ENCODE assay signal across 1 cellular context in the genomic region with DNA sequence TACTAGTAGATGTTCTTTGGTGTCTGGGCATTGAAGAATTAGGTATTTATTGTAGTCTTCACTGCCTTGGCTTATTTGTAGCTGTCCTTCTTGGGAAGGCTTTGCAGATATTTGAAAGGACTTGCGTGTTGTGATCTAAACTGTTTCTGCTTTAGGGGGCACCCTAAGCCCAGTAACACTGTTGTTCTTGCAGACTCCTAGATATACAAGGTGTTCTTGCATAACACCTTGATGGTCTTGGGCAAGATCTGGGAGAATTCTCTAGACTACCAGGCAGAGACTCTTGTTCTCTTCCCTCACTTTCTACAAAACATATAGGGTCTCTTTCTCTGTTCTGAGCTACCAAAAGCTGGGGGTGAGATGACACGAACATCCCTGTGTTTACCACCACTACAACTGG.
TF ChIP-seq lines count a peak whose summit lies in the region.

No MANE protein-coding gene starts in this region.

TF ChIP-seq in GM23338, 12 proteins besides CTCF, POLR2A, EP300 and RAD21 (continued from another document):
- TF ChIP-seq, protein P1, sequence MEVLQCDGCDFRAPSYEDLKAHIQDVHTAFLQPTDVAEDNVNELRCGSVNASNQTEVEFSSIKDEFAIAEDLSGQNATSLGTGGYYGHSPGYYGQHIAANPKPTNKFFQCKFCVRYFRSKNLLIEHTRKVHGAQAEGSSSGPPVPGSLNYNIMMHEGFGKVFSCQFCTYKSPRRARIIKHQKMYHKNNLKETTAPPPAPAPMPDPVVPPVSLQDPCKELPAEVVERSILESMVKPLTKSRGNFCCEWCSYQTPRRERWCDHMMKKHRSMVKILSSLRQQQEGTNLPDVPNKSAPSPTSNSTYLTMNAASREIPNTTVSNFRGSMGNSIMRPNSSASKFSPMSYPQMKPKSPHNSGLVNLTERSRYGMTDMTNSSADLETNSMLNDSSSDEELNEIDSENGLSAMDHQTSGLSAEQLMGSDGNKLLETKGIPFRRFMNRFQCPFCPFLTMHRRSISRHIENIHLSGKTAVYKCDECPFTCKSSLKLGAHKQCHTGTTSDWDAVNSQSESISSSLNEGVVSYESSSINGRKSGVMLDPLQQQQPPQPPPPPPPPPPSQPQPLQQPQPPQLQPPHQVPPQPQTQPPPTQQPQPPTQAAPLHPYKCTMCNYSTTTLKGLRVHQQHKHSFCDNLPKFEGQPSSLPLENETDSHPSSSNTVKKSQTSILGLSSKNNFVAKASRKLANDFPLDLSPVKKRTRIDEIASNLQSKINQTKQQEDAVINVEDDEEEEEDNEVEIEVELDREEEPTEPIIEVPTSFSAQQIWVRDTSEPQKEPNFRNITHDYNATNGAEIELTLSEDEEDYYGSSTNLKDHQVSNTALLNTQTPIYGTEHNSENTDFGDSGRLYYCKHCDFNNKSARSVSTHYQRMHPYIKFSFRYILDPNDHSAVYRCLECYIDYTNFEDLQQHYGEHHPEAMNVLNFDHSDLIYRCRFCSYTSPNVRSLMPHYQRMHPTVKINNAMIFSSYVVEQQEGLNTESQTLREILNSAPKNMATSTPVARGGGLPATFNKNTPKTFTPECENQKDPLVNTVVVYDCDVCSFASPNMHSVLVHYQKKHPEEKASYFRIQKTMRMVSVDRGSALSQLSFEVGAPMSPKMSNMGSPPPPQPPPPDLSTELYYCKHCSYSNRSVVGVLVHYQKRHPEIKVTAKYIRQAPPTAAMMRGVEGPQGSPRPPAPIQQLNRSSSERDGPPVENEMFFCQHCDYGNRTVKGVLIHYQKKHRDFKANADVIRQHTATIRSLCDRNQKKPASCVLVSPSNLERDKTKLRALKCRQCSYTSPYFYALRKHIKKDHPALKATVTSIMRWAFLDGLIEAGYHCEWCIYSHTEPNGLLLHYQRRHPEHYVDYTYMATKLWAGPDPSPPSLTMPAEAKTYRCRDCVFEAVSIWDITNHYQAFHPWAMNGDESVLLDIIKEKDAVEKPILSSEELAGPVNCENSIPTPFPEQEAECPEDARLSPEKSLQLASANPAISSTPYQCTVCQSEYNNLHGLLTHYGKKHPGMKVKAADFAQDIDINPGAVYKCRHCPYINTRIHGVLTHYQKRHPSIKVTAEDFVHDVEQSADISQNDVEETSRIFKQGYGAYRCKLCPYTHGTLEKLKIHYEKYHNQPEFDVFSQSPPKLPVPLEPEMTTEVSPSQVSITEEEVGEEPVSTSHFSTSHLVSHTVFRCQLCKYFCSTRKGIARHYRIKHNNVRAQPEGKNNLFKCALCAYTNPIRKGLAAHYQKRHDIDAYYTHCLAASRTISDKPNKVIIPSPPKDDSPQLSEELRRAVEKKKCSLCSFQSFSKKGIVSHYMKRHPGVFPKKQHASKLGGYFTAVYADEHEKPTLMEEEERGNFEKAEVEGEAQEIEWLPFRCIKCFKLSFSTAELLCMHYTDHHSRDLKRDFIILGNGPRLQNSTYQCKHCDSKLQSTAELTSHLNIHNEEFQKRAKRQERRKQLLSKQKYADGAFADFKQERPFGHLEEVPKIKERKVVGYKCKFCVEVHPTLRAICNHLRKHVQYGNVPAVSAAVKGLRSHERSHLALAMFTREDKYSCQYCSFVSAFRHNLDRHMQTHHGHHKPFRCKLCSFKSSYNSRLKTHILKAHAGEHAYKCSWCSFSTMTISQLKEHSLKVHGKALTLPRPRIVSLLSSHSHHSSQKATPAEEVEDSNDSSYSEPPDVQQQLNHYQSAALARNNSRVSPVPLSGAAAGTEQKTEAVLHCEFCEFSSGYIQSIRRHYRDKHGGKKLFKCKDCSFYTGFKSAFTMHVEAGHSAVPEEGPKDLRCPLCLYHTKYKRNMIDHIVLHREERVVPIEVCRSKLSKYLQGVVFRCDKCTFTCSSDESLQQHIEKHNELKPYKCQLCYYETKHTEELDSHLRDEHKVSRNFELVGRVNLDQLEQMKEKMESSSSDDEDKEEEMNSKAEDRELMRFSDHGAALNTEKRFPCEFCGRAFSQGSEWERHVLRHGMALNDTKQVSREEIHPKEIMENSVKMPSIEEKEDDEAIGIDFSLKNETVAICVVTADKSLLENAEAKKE (CRISPR knock-in tag; IDR thresholded peaks at IDR 0.05), result no peak
